ENCODE assay signal across 20 cellular contexts in genomic region chr3:149464706-149465328, GRCh38. TPM values are rescaled to one million over a fixed set of nuclear protein-coding genes. Genes with fewer than 3 reads are reported as not detected.
"Had no signal": no experiment of that assay in that cellular context is flagged by ENCODE, and none has a peak within 500 bp of the region (broad histone marks: within the 10 kb centered on the region; RNA-seq: fewer than 3 reads in every experiment).

No MANE protein-coding gene starts in this region.

- DNase-seq: activated CD4-positive, alpha-beta memory T cell treated with anti-CD3 and anti-CD28 coated beads for 36 hours; activated CD4-positive, alpha-beta T cell treated with anti-CD3 and anti-CD28 coated beads for 36 hours; activated gamma-delta T cell; activated T-cell treated with anti-CD3 and anti-CD28 coated beads, Interleukin-2, amount 50 U/mL, for 4 hours; amniotic stem cell; body of pancreas; central memory CD4-positive, alpha-beta T cell; foreskin fibroblast; glutamatergic neuron; WERI-Rb-1 had no signal

- H3K4me3 ChIP-seq: body of pancreas, coronary artery, neural progenitor cell, tibial nerve had no signal

- H3K27me3 ChIP-seq: body of pancreas, neural progenitor cell, tibial nerve had no signal

- H3K79me2 ChIP-seq: parathyroid adenoma had no signal

- ATAC-seq: activated CD4-positive, alpha-beta T cell treated with anti-CD3 and anti-CD28 coated beads for 36 hours; activated naive CD4-positive, alpha-beta T cell treated with anti-CD3 and anti-CD28 coated beads, Interleukin-2, amount 50 U/mL, for 72 hours; activated T-cell treated with anti-CD3 and anti-CD28 coated beads, Interleukin-2, amount 50 U/mL, for 4 hours; body of pancreas; esophagus mucosa; SK-N-SH treated with all-trans-retinoic acid at 6 μM for 48 hours; stimulated activated effector memory CD8-positive, alpha-beta T cell treated with anti-CD3 and anti-CD28 coated beads, Interleukin-12 subunit alpha, Interleukin-12 subunit beta, amount 100 ng/mL, for 72 hours had no signal

- H2AFZ ChIP-seq: neural progenitor cell, parathyroid adenoma had no signal

- H3K4me2 ChIP-seq: neural progenitor cell had no signal

- H3K9me3 ChIP-seq: body of pancreas, tibial nerve had no signal

- H3K4me1 ChIP-seq: parathyroid adenoma had no signal

- H3K36me3 ChIP-seq: neural progenitor cell, tibial nerve, WERI-Rb-1 had no signal

- H3K27ac ChIP-seq: body of pancreas, neural progenitor cell, parathyroid adenoma, WERI-Rb-1 had no signal

RNA-seq across cellular contexts. Expression of gene TM4SF4, which starts 9.7 kb away (rescaled TPM):
- total RNA-seq: activated CD4-positive, alpha-beta memory T cell treated with anti-CD3 and anti-CD28 coated beads for 36 hours; activated CD4-positive, alpha-beta T cell treated with anti-CD3 and anti-CD28 coated beads for 36 hours; activated naive CD4-positive, alpha-beta T cell treated with anti-CD3 and anti-CD28 coated beads, Interleukin-2, amount 50 U/mL, for 72 hours; esophagus mucosa; lower leg skin; T-helper 1 cell treated with Interleukin-12 subunit alpha and Interleukin-12 subunit beta and Interleukin-4 antibody, amounts not matched to agents 30 ng/mL and 1 ng/mL, for 36 hours; tibial nerve had no signal
